Comparison of ENCODE assay signal across 19 cellular contexts in genomic region chr9:33843312-33843950, GRCh38. TPM values are rescaled to one million over a fixed set of nuclear protein-coding genes. Genes with fewer than 3 reads are reported as not detected.
A peak's percentile ranks its signal among the peaks of the same experiment; 100 is the strongest.
DNase-seq lines count a peak whose midpoint lies in the region; ATAC-seq and TF ChIP-seq lines count a peak whose summit lies in the region.
"Had no signal": no experiment of that assay in that cellular context is flagged by ENCODE, and none has a peak within 500 bp of the region (broad histone marks: within the 10 kb centered on the region; RNA-seq: fewer than 3 reads in every experiment).

No MANE protein-coding gene starts in this region.

- H3K36me3 ChIP-seq in gastroesophageal sphincter = no peaks in the 10 kb centered on the region

- no peak for TF ChIP-seq CTCF in progenitor cell of endocrine pancreas (IDR thresholded peaks at IDR 0.05; ENCODE audit: unreplicated experiment)
- no peak for TF ChIP-seq CTCF in gastroesophageal sphincter (IDR thresholded peaks at IDR 0.05)

- peak overlapping the region in 1 of 4 donors; percentile 26 for H3K27ac ChIP-seq in gastroesophageal sphincter
- H3K27ac ChIP-seq: BLaER1 had no signal

- 80 to 87% methylated on average over 4 to 5 of the region's 5 CpGs for WGBS in gastroesophageal sphincter (ENCODE audit: low coverage in 1 of 2), 2 donors

- H3K27ac Mint-ChIP-seq in IgD-negative memory B cell = peak overlapping the region; percentile 7 to 84 (median 43)
- H3K27ac Mint-ChIP-seq in dendritic cell treated with granulocyte-macrophage colony-stimulating factor and Interleukin-4, amounts not matched to agents 40 ng/mL and 50 ng/mL, for 4 days = peak overlapping the region; percentile 96
- peak overlapping the region; percentile 20 for H3K27ac Mint-ChIP-seq in progenitor cell of endocrine pancreas
- H3K27ac Mint-ChIP-seq: activated naive CD4-positive, alpha-beta T cell treated with anti-CD3 and anti-CD28 coated beads for 36 hours had no signal

- peak; percentile 6 for DNase-seq in SKM-1 treated with dmso at 0.1 percent for 144 hours (lab: John Stamatoyannopoulos, UW; ENCODE audit: unreplicated experiment)
- DNase-seq in SKM-1 (lab: John Stamatoyannopoulos, UW; ENCODE audit: unreplicated experiment) = no peak
- DNase-seq in progenitor cell of endocrine pancreas (ENCODE audit: low spot score, unreplicated experiment) = no peak
- DNase-seq in GM03348 (ENCODE audit: low spot score) = no peak
- no peak for DNase-seq in activated gamma-delta T cell (lab: John Stamatoyannopoulos, UW)
- DNase-seq: activated naive CD4-positive, alpha-beta T cell treated with anti-CD3 and anti-CD28 coated beads for 36 hours; DMS53; glutamatergic neuron; HCEC 1CT; NCI-H1694; NCI-H2227 treated with DMSO at 0.1 percent for 48 hours; NCI-H82; small intestine; stimulated activated CD4-positive, alpha-beta T cell treated with anti-CD3 and anti-CD28 coated beads, Interleukin-4, amount 100 ng/mL, for 1 hour had no signal

- H3K27me3 Mint-ChIP-seq in IgD-negative memory B cell (no peaks in the 10 kb centered on the region), progenitor cell of endocrine pancreas (no peaks in the 10 kb centered on the region)
- H3K27me3 Mint-ChIP-seq in dendritic cell treated with granulocyte-macrophage colony-stimulating factor and Interleukin-4, amounts not matched to agents 40 ng/mL and 50 ng/mL, for 4 days = no peaks in the 10 kb centered on the region

- intact Hi-C loops in dendritic cell treated with granulocyte-macrophage colony-stimulating factor and Interleukin-4, amounts not matched to agents 40 ng/mL and 50 ng/mL, for 4 days (cut with micrococcal nuclease) = no loop called here

- no peak overlapping the region for H3K4me3 Mint-ChIP-seq in IgD-negative memory B cell
- peak overlapping the region; percentile 73 for H3K4me3 Mint-ChIP-seq in dendritic cell treated with granulocyte-macrophage colony-stimulating factor and Interleukin-4, amounts not matched to agents 40 ng/mL and 50 ng/mL, for 4 days
- no peak overlapping the region for H3K4me3 Mint-ChIP-seq in progenitor cell of endocrine pancreas (ENCODE audit: low read depth)
- H3K4me3 Mint-ChIP-seq: activated naive CD4-positive, alpha-beta T cell treated with anti-CD3 and anti-CD28 coated beads for 36 hours had no signal

- no peak for ATAC-seq in gastroesophageal sphincter

- H3K27me3 ChIP-seq in gastroesophageal sphincter = no peaks in the 10 kb centered on the region
- H3K27me3 ChIP-seq: BLaER1 had no signal

- peaks cover 0 to 73% (median 15%) of the 10 kb centered on the region in 3 donors for H3K4me1 ChIP-seq in gastroesophageal sphincter

- H3K9me3 Mint-ChIP-seq in IgD-negative memory B cell = no peaks in the 10 kb centered on the region
- no peaks in the 10 kb centered on the region for H3K9me3 Mint-ChIP-seq in dendritic cell treated with granulocyte-macrophage colony-stimulating factor and Interleukin-4, amounts not matched to agents 40 ng/mL and 50 ng/mL, for 4 days
- no peaks in the 10 kb centered on the region for H3K9me3 Mint-ChIP-seq in progenitor cell of endocrine pancreas (ENCODE audit: low read depth)
- H3K9me3 Mint-ChIP-seq: activated naive CD4-positive, alpha-beta T cell treated with anti-CD3 and anti-CD28 coated beads for 36 hours had no signal

- H3K4me1 Mint-ChIP-seq in IgD-negative memory B cell = peaks cover 22 to 43% (median 27%) of the 10 kb centered on the region in 3 donors
- H3K4me1 Mint-ChIP-seq in dendritic cell treated with granulocyte-macrophage colony-stimulating factor and Interleukin-4, amounts not matched to agents 40 ng/mL and 50 ng/mL, for 4 days (ENCODE audit: low read depth) = peaks cover 68% of the 10 kb centered on the region
- peaks cover 7% of the 10 kb centered on the region for H3K4me1 Mint-ChIP-seq in progenitor cell of endocrine pancreas (ENCODE audit: low read depth)

- H3K4me3 ChIP-seq in gastroesophageal sphincter = no peak overlapping the region
- H3K4me3 ChIP-seq: BLaER1 had no signal

- H3K36me3 Mint-ChIP-seq in IgD-negative memory B cell (peaks cover under 1% of the 10 kb centered on the region), progenitor cell of endocrine pancreas (ENCODE audit: insufficient read depth) (peaks cover 6% of the 10 kb centered on the region)
- H3K36me3 Mint-ChIP-seq in dendritic cell treated with granulocyte-macrophage colony-stimulating factor and Interleukin-4, amounts not matched to agents 40 ng/mL and 50 ng/mL, for 4 days (ENCODE audit: low read depth) = peaks cover 9% of the 10 kb centered on the region

- TF ChIP-seq POLR2A in gastroesophageal sphincter (IDR thresholded peaks at IDR 0.05) = no peak

- no peaks in the 10 kb centered on the region for H3K9me3 ChIP-seq in gastroesophageal sphincter
- H3K9me3 ChIP-seq: BLaER1 had no signal

- no peak for TF ChIP-seq EP300 in gastroesophageal sphincter (IDR thresholded peaks at IDR 0.05)

RNA-seq across cellular contexts. Expression of gene UBE2R2, which starts 26.5 kb away (rescaled TPM):
- 22.6 TPM for polyA plus RNA-seq in IgD-negative memory B cell
- total RNA-seq in progenitor cell of endocrine pancreas = 72.0 and 72.8 TPM in 2 replicates
- 10 to 100 TPM; 26.5 to 43.9 (median 33.0) TPM for total RNA-seq in gastroesophageal sphincter

RNA-seq across cellular contexts. Expression of gene PRSS3, which starts 48.1 kb away (rescaled TPM):
- polyA plus RNA-seq in IgD-negative memory B cell = not detected
- total RNA-seq in progenitor cell of endocrine pancreas = not detected in 2 replicates
- total RNA-seq in gastroesophageal sphincter = 1 to 10 TPM in 3 of 4 donors, not detected in 1; 1.2 to 3.6 (median 2.2) TPM
- total RNA-seq: activated naive CD4-positive, alpha-beta T cell treated with anti-CD3 and anti-CD28 coated beads for 36 hours; myocyte had no signal

Comparison
In these comparisons a context has a peak if more than half of its experiments do, and no peak if none do; other contexts are left out.
1. H3K27ac Mint-ChIP-seq: peak in every context shown above with its lines; median percentile 96 in dendritic cell treated with granulocyte-macrophage colony-stimulating factor and Interleukin-4, amounts not matched to agents 40 ng/mL and 50 ng/mL, for 4 days; 43 in IgD-negative memory B cell; 20 in progenitor cell of endocrine pancreas.